10 cellular contexts compared by ENCODE assay signal in genomic region chr10:22617516-22617915, GRCh38.
DNase-seq lines count a peak whose midpoint lies in the region; ATAC-seq and TF ChIP-seq lines count a peak whose summit lies in the region.
"Had no signal": no experiment of that assay in that cellular context is flagged by ENCODE, and none has a peak within 500 bp of the region (broad histone marks: within the 10 kb centered on the region; RNA-seq: fewer than 3 reads in every experiment).

No MANE protein-coding gene starts in this region.

- H3K27ac Mint-ChIP-seq in activated naive CD4-positive, alpha-beta T cell treated with anti-CD3 and anti-CD28 coated beads, Interleukin-2, amount 50 U/mL, for 24 hours: peak overlapping the region; percentile 77
- H3K27ac Mint-ChIP-seq in effector memory CD8-positive, alpha-beta T cell: peak overlapping the region; percentile 98 to 99
- H3K27ac Mint-ChIP-seq in stimulated activated naive CD8-positive, alpha-beta T cell treated with anti-CD3 and anti-CD28 coated beads, Interleukin-15, amount 100 ng/mL, for 72 hours: peak overlapping the region; percentile 20 to 79

- peaks cover 97% of the 10 kb centered on the region for H3K4me1 Mint-ChIP-seq in activated naive CD4-positive, alpha-beta T cell treated with anti-CD3 and anti-CD28 coated beads, Interleukin-2, amount 50 U/mL, for 24 hours
- H3K4me1 Mint-ChIP-seq in effector memory CD8-positive, alpha-beta T cell (ENCODE audit: low read depth in 2 of 2): peaks cover 68 to 92% of the 10 kb centered on the region in 2 donors
- H3K4me1 Mint-ChIP-seq in stimulated activated naive CD8-positive, alpha-beta T cell treated with anti-CD3 and anti-CD28 coated beads, Interleukin-15, amount 100 ng/mL, for 72 hours: peaks cover 93% of the 10 kb centered on the region

- H3K36me3 ChIP-seq in SJSA1: no peaks in the 10 kb centered on the region

- peak overlapping the region; percentile 36 for H3K27ac ChIP-seq in SJSA1
- no peak overlapping the region for H3K27ac ChIP-seq in foreskin keratinocyte

- H3K9me3 ChIP-seq in SJSA1 (replicated peaks): no peaks in the 10 kb centered on the region

- H3K4me1 ChIP-seq in SJSA1 (replicated peaks): peaks cover 76% of the 10 kb centered on the region
- H3K4me1 ChIP-seq in foreskin keratinocyte: peaks cover 14% of the 10 kb centered on the region

- no peak for ATAC-seq in effector memory CD8-positive, alpha-beta T cell (replicated peaks)
- no peak for ATAC-seq in stimulated activated naive CD8-positive, alpha-beta T cell treated with anti-CD3 and anti-CD28 coated beads, Interleukin-15, amount 100 ng/mL, for 72 hours
- no peak for ATAC-seq in foreskin keratinocyte
- no peak for ATAC-seq in GM21717 (IDR thresholded peaks at IDR 0.05; ENCODE audit: unreplicated experiment)

- TF ChIP-seq CTCF in foreskin keratinocyte (conservative IDR thresholded peaks at IDR 0.05): no peak

- H3K4me3 Mint-ChIP-seq in activated naive CD4-positive, alpha-beta T cell treated with anti-CD3 and anti-CD28 coated beads, Interleukin-2, amount 50 U/mL, for 24 hours: peak overlapping the region; percentile 39
- H3K4me3 Mint-ChIP-seq in effector memory CD8-positive, alpha-beta T cell: peak overlapping the region; percentile 79 to 81
- H3K4me3 Mint-ChIP-seq in stimulated activated naive CD8-positive, alpha-beta T cell treated with anti-CD3 and anti-CD28 coated beads, Interleukin-15, amount 100 ng/mL, for 72 hours: peak overlapping the region; percentile 24 to 53

- H3K36me3 Mint-ChIP-seq in activated naive CD4-positive, alpha-beta T cell treated with anti-CD3 and anti-CD28 coated beads, Interleukin-2, amount 50 U/mL, for 24 hours: peaks cover 7% of the 10 kb centered on the region
- peaks cover 19% of the 10 kb centered on the region for H3K36me3 Mint-ChIP-seq in effector memory CD8-positive, alpha-beta T cell (ENCODE audit: insufficient read depth)

- H3K27me3 ChIP-seq in SJSA1 (replicated peaks) (no peaks in the 10 kb centered on the region), foreskin keratinocyte (no peaks in the 10 kb centered on the region)

- no peak for DNase-seq in activated naive CD4-positive, alpha-beta T cell (lab: John Stamatoyannopoulos, UW)
- DNase-seq in SJSA1 (ENCODE audit: low read depth in 1 of 2, low spot score in 2 of 2): no peak
- DNase-seq in effector memory CD8-positive, alpha-beta T cell: no peak
- DNase-seq in stimulated activated naive CD8-positive, alpha-beta T cell treated with anti-CD3 and anti-CD28 coated beads, Interleukin-15, amount 100 ng/mL, for 72 hours: no peak
- no peak for DNase-seq in foreskin keratinocyte
- no peak for DNase-seq in dedifferentiated amniotic fluid mesenchymal stem cell (ENCODE audit: extremely low spot score)
- DNase-seq: NCI-H187 treated with DMSO at 0.1 percent for 48 hours, SHP77 treated with DMSO at 0.1 percent for 48 hours had no signal

- no peaks in the 10 kb centered on the region for H3K9me3 Mint-ChIP-seq in activated naive CD4-positive, alpha-beta T cell treated with anti-CD3 and anti-CD28 coated beads, Interleukin-2, amount 50 U/mL, for 24 hours
- H3K9me3 Mint-ChIP-seq in effector memory CD8-positive, alpha-beta T cell: no peaks in the 10 kb centered on the region
- H3K9me3 Mint-ChIP-seq in stimulated activated naive CD8-positive, alpha-beta T cell treated with anti-CD3 and anti-CD28 coated beads, Interleukin-15, amount 100 ng/mL, for 72 hours: no peaks in the 10 kb centered on the region

- no peak overlapping the region for H3K4me3 ChIP-seq in SJSA1

- no peaks in the 10 kb centered on the region for H3K27me3 Mint-ChIP-seq in activated naive CD4-positive, alpha-beta T cell treated with anti-CD3 and anti-CD28 coated beads, Interleukin-2, amount 50 U/mL, for 24 hours
- no peaks in the 10 kb centered on the region for H3K27me3 Mint-ChIP-seq in effector memory CD8-positive, alpha-beta T cell
- H3K27me3 Mint-ChIP-seq in stimulated activated naive CD8-positive, alpha-beta T cell treated with anti-CD3 and anti-CD28 coated beads, Interleukin-15, amount 100 ng/mL, for 72 hours: no peaks in the 10 kb centered on the region
